ENCODE assay signal across 1 cellular context in genomic region chr6:30716879-30717128, GRCh38.
A peak's percentile ranks its signal among the peaks of the same experiment; 100 is the strongest.
TF ChIP-seq lines count a peak whose summit lies in the region.

No MANE protein-coding gene starts in this region.

TF ChIP-seq in HepG2, 621 proteins besides CTCF, POLR2A, EP300 and RAD21 (continued from another document and continues in another):
- TF ChIP-seq BCLAF1 (IDR thresholded peaks at IDR 0.05) (no peak), MEIS2 (CRISPR knock-in tag; IDR thresholded peaks at IDR 0.05) (peak; percentile 45; the same call in 1 of the 2 replicates), HNRNPLL (IDR thresholded peaks at IDR 0.05; ENCODE audit: low read depth, low read length, poor library complexity, severe bottlenecking) (no peak), JUNB (CRISPR knock-in tag; IDR thresholded peaks at IDR 0.05; ENCODE audit: borderline replicate concordance) (no peak), LRRFIP1 (CRISPR knock-in tag; conservative IDR thresholded peaks at IDR 0.05) (no peak), U2AF2 (IDR thresholded peaks at IDR 0.05; ENCODE audit: low read depth, low read length) (no peak), ZNF232 (CRISPR knock-in tag; IDR thresholded peaks at IDR 0.05; ENCODE audit: borderline replicate concordance) (peak; percentile 36; the same call in 1 of the 2 replicates), ARID5B (CRISPR knock-in tag; IDR thresholded peaks at IDR 0.05) (no peak), SNAI1 (CRISPR knock-in tag; IDR thresholded peaks at IDR 0.05; ENCODE audit: borderline replicate concordance) (0 out of 2 replicates have a peak, but pooled peaks have one; percentile 54), ZBTB44 (CRISPR knock-in tag; IDR thresholded peaks at IDR 0.05) (no peak), KDM6A (CRISPR knock-in tag; IDR thresholded peaks at IDR 0.05; ENCODE audit: low read depth) (no peak), THAP9 (CRISPR knock-in tag; IDR thresholded peaks at IDR 0.05; ENCODE audit: borderline replicate concordance) (no peak), RFX5 (IDR thresholded peaks at IDR 0.05; ENCODE audit: low read depth, low read length) (no peak), KLF15 (CRISPR knock-in tag; IDR thresholded peaks at IDR 0.05; ENCODE audit: borderline replicate concordance) (0 out of 2 replicates have a peak, but pooled peaks have one; percentile 38), JUND (CRISPR knock-in tag; IDR thresholded peaks at IDR 0.05) (peak; percentile 14; the same call in 1 of the 2 replicates), GATA4 (IDR thresholded peaks at IDR 0.05; ENCODE audit: borderline replicate concordance, low read depth) (0 out of 2 replicates have a peak, but pooled peaks have one; percentile 6), RARA (CRISPR knock-in tag; IDR thresholded peaks at IDR 0.05) (no peak), ELF4 (CRISPR knock-in tag; IDR thresholded peaks at IDR 0.05; ENCODE audit: borderline replicate concordance) (no peak), ZNF253 (CRISPR knock-in tag; IDR thresholded peaks at IDR 0.05; ENCODE audit: borderline replicate concordance) (no peak), PAF1 (CRISPR knock-in tag; IDR thresholded peaks at IDR 0.05) (no peak), TP53 (CRISPR knock-in tag; conservative IDR thresholded peaks at IDR 0.05) (no peak), ZNF280D (CRISPR knock-in tag; IDR thresholded peaks at IDR 0.05) (no peak), AFF4 (CRISPR knock-in tag; IDR thresholded peaks at IDR 0.05) (no peak), IRF1 (CRISPR knock-in tag; IDR thresholded peaks at IDR 0.05; ENCODE audit: low read depth) (0 out of 2 replicates have a peak, but pooled peaks have one; percentile 17), ISL2 (CRISPR knock-in tag; IDR thresholded peaks at IDR 0.05) (no peak), KLF9 (CRISPR knock-in tag; IDR thresholded peaks at IDR 0.05; ENCODE audit: low read depth) (no peak), DBP (CRISPR knock-in tag; IDR thresholded peaks at IDR 0.05; ENCODE audit: not compliant biosample characterization) (no peak), ZNF552 (CRISPR knock-in tag; IDR thresholded peaks at IDR 0.05; ENCODE audit: borderline replicate concordance) (no peak), SPEN (CRISPR knock-in tag; IDR thresholded peaks at IDR 0.05; ENCODE audit: low read depth) (no peak), ZNF121 (CRISPR knock-in tag; IDR thresholded peaks at IDR 0.05) (peak; percentile 43; the same call in 1 of the 2 replicates), NKX3-1 (CRISPR knock-in tag; IDR thresholded peaks at IDR 0.05) (no peak)
